ENCODE assay signal across 8 cellular contexts in the genomic region with DNA sequence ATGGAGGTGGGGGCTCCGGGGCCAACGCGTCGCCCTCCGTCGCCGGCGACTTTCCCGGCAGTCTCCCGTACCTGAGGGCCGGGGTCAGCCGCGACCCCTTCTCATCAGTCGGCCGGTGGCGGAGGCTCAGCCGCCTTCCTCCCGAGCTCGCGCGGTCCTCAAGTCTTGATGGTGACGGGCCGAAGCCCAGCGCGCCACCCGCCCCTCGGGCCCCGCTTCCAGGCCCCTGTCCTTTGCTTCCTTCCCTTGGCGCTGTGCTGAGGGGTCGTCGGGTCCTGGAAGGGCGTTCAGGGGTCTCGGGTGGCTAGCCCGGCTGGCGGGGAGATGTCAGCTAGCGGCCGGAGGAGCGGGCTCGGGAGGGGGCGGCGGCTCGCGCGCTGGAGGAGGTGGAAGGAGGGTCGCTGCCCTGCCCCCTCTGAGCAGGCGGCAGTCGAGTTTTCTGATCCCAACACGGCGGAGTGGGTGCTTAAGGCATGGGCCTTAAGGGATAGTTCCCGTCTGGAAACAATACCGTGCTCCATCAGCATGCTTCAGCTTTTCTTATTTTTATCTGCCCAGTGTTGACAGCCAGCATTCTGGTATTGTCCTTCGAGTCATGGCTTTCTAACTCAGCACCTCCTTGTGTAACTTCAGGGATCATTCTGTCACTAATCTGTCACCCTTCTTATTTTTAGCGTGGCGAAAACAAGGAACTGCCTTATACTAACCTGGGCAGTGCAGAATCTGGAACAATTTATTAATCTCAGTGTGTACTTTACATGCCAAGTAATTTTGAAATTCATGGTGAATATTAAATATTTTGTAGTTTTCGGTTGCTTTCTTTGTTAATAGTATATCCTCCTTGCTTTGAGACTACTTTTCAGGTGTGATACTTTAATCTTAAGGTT. TPM values are rescaled to one million over a fixed set of nuclear protein-coding genes. Genes with fewer than 3 reads are reported as not detected.
DNase-seq lines count a peak whose midpoint lies in the region; ATAC-seq, FAIRE-seq and TF ChIP-seq lines count a peak whose summit lies in the region.

No MANE protein-coding gene starts in this region.

- peak overlapping the region; percentile 57 to 95 (median 92) for H3K27ac ChIP-seq in spleen

- WGBS in spleen, 5 donors, result 1 to 2% (median 1%) methylated on average over 32 to 55 of the region's 55 CpGs

- H3K4me1 ChIP-seq in spleen, result peaks cover 43 to 88% (median 81%) of the 10 kb centered on the region in 6 donors

- intact Hi-C loops in spleen (cut with DNase I; ENCODE audit: low total_unique reads), result no loop called here

- DNase-seq in AG08396 (ENCODE audit: low spot score) (peak; percentile 33), LoVo (ENCODE audit: low spot score) (peak; percentile 50), T-helper 2 cell (peak in 3 of 5 experiments; percentile 6 to 68 (median 13)), bronchial epithelial cell (ENCODE audit: low read depth) (peak; percentile 29), iris pigment epithelial cell (ENCODE audit: low read depth) (peak; percentile 31), spleen (peak; percentile 92), GM19240 (ENCODE audit: insufficient read length, low spot score) (no peak)

- H3K27me3 ChIP-seq in bronchial epithelial cell (ENCODE audit: control insufficient read depth, insufficient read depth, low read length) (no peaks in the 10 kb centered on the region), spleen (replicated peaks in 1 of 7) (no peaks in the 10 kb centered on the region)

- ATAC-seq in GM19395 (IDR thresholded peaks at IDR 0.05; ENCODE audit: unreplicated experiment), result peak; percentile 4

- TF ChIP-seq POLR2A in spleen (IDR thresholded peaks at IDR 0.05), result no peak

- H3K36me3 ChIP-seq in bronchial epithelial cell (ENCODE audit: control insufficient read depth, insufficient read depth, low read length) (no peaks in the 10 kb centered on the region), spleen (peaks cover 0 to 11% (median under 1%) of the 10 kb centered on the region in 6 donors)

- FAIRE-seq in bronchial epithelial cell (lab: Jason Lieb, UNC), result no peak

- TF ChIP-seq CTCF in bronchial epithelial cell (IDR thresholded peaks at IDR 0.05; ENCODE audit: insufficient read depth, low read length, severe bottlenecking) (no peak), spleen (IDR thresholded peaks at IDR 0.05 in 8 of 11, conservative IDR thresholded peaks at IDR 0.05 in 3 of 11) (no peak)

- H3K4me3 ChIP-seq in bronchial epithelial cell (ENCODE audit: low read depth, low read length), result peak overlapping the region; percentile 96
- H3K4me3 ChIP-seq in spleen, result peak overlapping the region; percentile 58 to 98 (median 92)

- no peaks in the 10 kb centered on the region for H3K9me3 ChIP-seq in spleen

RNA-seq across cellular contexts. Expression of a gene that starts 0.7 kb away (rescaled TPM):
- 4.2 and 5.5 TPM in 2 replicates for total RNA-seq in bronchial epithelial cell
- 10 to 100 TPM; 28.4 to 47.7 (median 35.9) TPM for total RNA-seq in spleen
- polyA plus RNA-seq in spleen, result 10 to 100 TPM; 13.3 to 24.6 (median 14.9) TPM

RNA-seq across cellular contexts. Expression of a gene that starts 1.1 kb away (rescaled TPM):
- total RNA-seq in bronchial epithelial cell (7.4 and 12.2 TPM in 2 replicates), spleen (10 to 100 TPM; 10.1 to 22.3 (median 18.4) TPM)
- polyA plus RNA-seq in spleen, result 10 to 100 TPM; 31.1 to 33.1 (median 31.9) TPM
